In the genomic region with DNA sequence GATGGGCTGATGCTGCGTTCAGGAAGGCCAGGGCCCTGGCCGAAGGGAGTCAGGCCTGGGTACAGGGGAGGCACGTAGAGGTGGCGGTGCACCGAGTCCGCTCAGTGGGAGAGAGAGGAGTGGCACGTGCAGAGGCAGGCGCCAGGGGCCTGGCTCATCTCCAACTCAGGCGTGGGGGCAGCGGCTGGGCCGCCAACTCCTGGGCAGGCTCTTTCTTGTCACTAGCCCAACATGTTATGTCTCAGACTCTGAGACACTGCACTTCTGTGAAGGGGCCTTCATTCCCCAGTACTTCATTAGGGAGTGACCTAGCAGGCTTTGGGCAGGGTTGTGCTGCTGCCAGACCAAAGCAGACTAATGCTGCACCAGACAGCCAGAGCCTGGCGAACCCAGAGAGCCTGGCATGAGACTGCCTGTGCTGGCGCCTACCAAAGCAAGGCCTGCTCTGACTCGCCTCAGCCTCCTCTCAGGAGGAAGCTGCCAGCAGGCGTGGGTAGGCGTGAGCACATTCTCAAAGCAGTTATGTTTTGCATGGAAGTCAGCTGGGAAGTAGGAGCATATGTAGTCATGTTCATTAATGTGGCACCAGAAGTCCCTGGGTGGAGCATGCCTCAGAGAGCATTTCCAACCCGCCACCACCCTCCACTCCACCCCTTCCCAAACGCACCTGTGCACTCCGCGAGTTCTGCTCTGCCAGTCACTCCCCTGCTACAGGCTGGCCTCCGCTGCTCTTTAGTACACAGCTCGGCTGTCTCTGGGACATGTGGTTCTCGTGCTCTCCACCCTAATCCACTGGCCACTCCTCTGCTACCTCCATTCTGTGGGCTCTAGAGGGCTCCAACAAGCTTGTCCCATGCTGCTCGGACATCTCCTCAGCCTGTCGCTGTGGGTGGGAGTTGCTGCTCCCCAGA, we compare ENCODE assay signal across 8 cellular contexts. TPM values are rescaled to one million over a fixed set of nuclear protein-coding genes. Genes with fewer than 3 reads are reported as not detected.
DNase-seq lines count a peak whose midpoint lies in the region; ATAC-seq, FAIRE-seq and TF ChIP-seq lines count a peak whose summit lies in the region.

No MANE protein-coding gene starts in this region.

- H3K27me3 Mint-ChIP-seq in natural killer cell (ENCODE audit: low read depth in 2 of 2), result no peaks in the 10 kb centered on the region
- H3K27me3 Mint-ChIP-seq in naive thymus-derived CD8-positive, alpha-beta T cell, result no peaks in the 10 kb centered on the region

- H3K27ac ChIP-seq in AG04450 (ENCODE audit: low read depth, low read length) (peak overlapping the region; percentile 39), GM12878 (ENCODE audit: control insufficient read depth, insufficient read depth) (no peak overlapping the region), kidney (ENCODE audit: low read depth in 2 of 2, low read length in 2 of 2) (peak overlapping the region; percentile 81 to 89)

- no peaks in the 10 kb centered on the region for H3K27me3 ChIP-seq in AG04450 (ENCODE audit: control insufficient read depth, insufficient read depth, low read length)
- no peaks in the 10 kb centered on the region for H3K27me3 ChIP-seq in GM12878 (replicated peaks in 1 of 2; ENCODE audit: control insufficient read depth in 2 of 2, insufficient read depth in 2 of 2, low read length in 1 of 2)

- no peak for DNase-seq in AG04450 (ENCODE audit: low read depth, low spot score)
- DNase-seq in M059J (ENCODE audit: low read depth), result peak; percentile 71
- DNase-seq in GM12878 (ENCODE audit: low read depth, low spot score), result no peak
- peak; percentile 92 for DNase-seq in kidney
- peak; percentile 79 for DNase-seq in stromal cell of bone marrow (ENCODE audit: low read depth)
- no peak for DNase-seq in natural killer cell
- DNase-seq in T-helper 1 cell, result no peak
- DNase-seq in naive thymus-derived CD8-positive, alpha-beta T cell, result no peak

- intact Hi-C loops in GM12878 (cut with micrococcal nuclease; ENCODE audit: unreplicated experiment), result no loop called here
- intact Hi-C loops in kidney (cut with DNase I), result no loop called here
- intact Hi-C loops in natural killer cell (cut with micrococcal nuclease), result no loop called here

- no peak overlapping the region for H3K4me2 ChIP-seq in GM12878 (ENCODE audit: control insufficient read depth, insufficient read depth)

- SMC1A ChIA-PET in GM12878 (lab: Charles Lee; ENCODE audit: uncharacterized antibody, unreplicated experiment), result no interaction called here

- ATAC-seq in GM12878 (peak; percentile 14; the same call in 2 of the 3 replicates), natural killer cell (no peak)
- no peak for ATAC-seq in naive thymus-derived CD8-positive, alpha-beta T cell

- H3K4me1 Mint-ChIP-seq in natural killer cell, result no peaks in the 10 kb centered on the region
- peaks cover 0 to 15% (median 5%) of the 10 kb centered on the region in 4 donors for H3K4me1 Mint-ChIP-seq in naive thymus-derived CD8-positive, alpha-beta T cell

- no peak overlapping the region for H2AFZ ChIP-seq in GM12878 (ENCODE audit: control insufficient read depth, low read depth, low read length)

- no peak overlapping the region for H3K27ac Mint-ChIP-seq in natural killer cell
- peak overlapping the region in 5 of 10 donors; percentile 2 to 61 (median 46) for H3K27ac Mint-ChIP-seq in naive thymus-derived CD8-positive, alpha-beta T cell

- H3K4me3 ChIP-seq in AG04450 (ENCODE audit: low read depth, low read length) (no peak overlapping the region), GM12878 (no peak overlapping the region), kidney (ENCODE audit: low read length in 2 of 2) (no peak overlapping the region)

- TF ChIP-seq CTCF in AG04450 (IDR thresholded peaks at IDR 0.05; ENCODE audit: low read depth, low read length), result 0 out of 2 replicates have a peak, but pooled peaks have one; percentile 9
- TF ChIP-seq CTCF in GM12878 (IDR thresholded peaks at IDR 0.05 in 2 of 3, conservative IDR thresholded peaks at IDR 0.05 in 1 of 3; ENCODE audit: control insufficient read depth in 2 of 3, extremely low read depth in 1 of 3, insufficient read depth in 1 of 3, low read depth in 3 of 3, low read length in 3 of 3), result no peak
- no peak for TF ChIP-seq CTCF in kidney (IDR thresholded peaks at IDR 0.05; ENCODE audit: borderline replicate concordance, extremely low read depth, insufficient read depth)
- TF ChIP-seq CTCF in natural killer cell (IDR thresholded peaks at IDR 0.05), result no peak

- TF ChIP-seq POLR2A in GM12878 (IDR thresholded peaks at IDR 0.05; ENCODE audit: low read depth, low read length), result no peak

- H4K20me1 ChIP-seq in GM12878 (ENCODE audit: control insufficient read depth, insufficient read depth), result no peaks in the 10 kb centered on the region

- no TSS peak for BruUV-seq in GM12878 (replicated peaks; lab: Mats Ljungman, UMichigan)

- no peaks in the 10 kb centered on the region for H3K36me3 Mint-ChIP-seq in natural killer cell
- H3K36me3 Mint-ChIP-seq in naive thymus-derived CD8-positive, alpha-beta T cell, result peaks cover 0 to 22% (median 3%) of the 10 kb centered on the region in 3 donors

- POLR2A ChIA-PET in AG04450 (lab: Yijun Ruan, JAX) (interaction anchor here (0.6 to 0.8 kb wide), 2 partner anchors 16 to 34 kb away, joined by 3 to 5 read pairs; no protein-coding TSS in a partner anchor), GM12878 (lab: Charles Lee) (no interaction called here)
- POLR2A ChIA-PET in naive thymus-derived CD8-positive, alpha-beta T cell (lab: Charles Lee), result interaction anchor here (0.7 kb wide), 1 partner anchor 201 kb away, joined by 10 read pairs; no protein-coding TSS in a partner anchor

- H3K79me2 ChIP-seq in GM12878 (ENCODE audit: control insufficient read depth, insufficient read depth, low read length), result no peaks in the 10 kb centered on the region

- CTCF ChIA-PET in AG04450 (lab: Charles Lee), result no interaction called here
- CTCF ChIA-PET in GM12878 (lab: Yijun Ruan, JAX), result no interaction called here

- TF ChIP-seq EP300 in GM12878 (IDR thresholded peaks at IDR 0.05; ENCODE audit: borderline replicate concordance in 1 of 2, control insufficient read depth in 1 of 2, low read depth in 2 of 2, low read length in 2 of 2), result no peak

- no peaks in the 10 kb centered on the region for H3K9me3 Mint-ChIP-seq in natural killer cell
- H3K9me3 Mint-ChIP-seq in naive thymus-derived CD8-positive, alpha-beta T cell, result no peaks in the 10 kb centered on the region

- TF ChIP-seq RAD21 in GM12878 (IDR thresholded peaks at IDR 0.05; ENCODE audit: insufficient read depth, low read depth, low read length), result no peak

- H3K9ac ChIP-seq in GM12878 (ENCODE audit: control insufficient read depth, insufficient read depth, low read length), result no peak overlapping the region
- H3K9ac ChIP-seq in kidney (ENCODE audit: low read length in 2 of 2), result peak overlapping the region in 1 of 2 donors; percentile 84

- FAIRE-seq in GM12878 (lab: Jason Lieb, UNC), result no peak
- FAIRE-seq in kidney (lab: Jason Lieb, UNC), result no peak

- H3K4me1 ChIP-seq in GM12878 (ENCODE audit: control insufficient read depth, insufficient read depth, low read length) (no peaks in the 10 kb centered on the region), kidney (ENCODE audit: control insufficient read depth in 1 of 2, insufficient read depth in 1 of 2, low read depth in 1 of 2, low read length in 2 of 2) (peaks cover 13 to 16% of the 10 kb centered on the region in 2 donors)

- WGBS in GM12878 (ENCODE audit: insufficient coverage, insufficient replicate concordance, low lambda C conversion rate, missing lambda C conversion rate), result 85% methylated on average over 25 of the region's 25 CpGs

- in situ Hi-C loops in GM12878 (cut with MboI), result no loop called here

- RAD21 ChIA-PET in GM12878 (lab: Charles Lee; ENCODE audit: unreplicated experiment), result no interaction called here

- no peak overlapping the region for H3K4me3 Mint-ChIP-seq in natural killer cell
- peak overlapping the region in 1 of 10 donors; percentile 48 for H3K4me3 Mint-ChIP-seq in naive thymus-derived CD8-positive, alpha-beta T cell

- peaks cover 0 to 5% of the 10 kb centered on the region in 2 experiments; a peak in 1 of 4 replicates for H3K36me3 ChIP-seq in GM12878 (ENCODE audit: control insufficient read depth in 2 of 2, insufficient read depth in 2 of 2, low read length in 1 of 2)
- H3K36me3 ChIP-seq in kidney (ENCODE audit: control insufficient read depth in 1 of 2, insufficient read depth in 2 of 2, low read length in 2 of 2), result peaks cover 6 to 12% of the 10 kb centered on the region in 2 donors

- H3K9me3 ChIP-seq in AG04450 (ENCODE audit: control insufficient read depth, insufficient read depth, low read length), result no peaks in the 10 kb centered on the region; the same call in 1 of the 2 replicates
- H3K9me3 ChIP-seq in GM12878 (replicated peaks; ENCODE audit: control insufficient read depth, insufficient read depth, low read length), result no peaks in the 10 kb centered on the region
- H3K9me3 ChIP-seq in kidney (ENCODE audit: control insufficient read depth in 1 of 2, low read length in 2 of 2), result no peaks in the 10 kb centered on the region

RNA-seq across cellular contexts. Expression of a gene that starts 9.7 kb away (rescaled TPM):
- 11.7 and 12.9 TPM in 2 replicates for polyA plus RNA-seq in AG04450 (2011; rRNA removed)
- 7.0 and 8.3 TPM in 2 replicates for polyA minus RNA-seq in AG04450 (2011; rRNA and poly(A)+ RNA removed)
- 42.2 and 63.3 TPM in 2 replicates for total RNA-seq in M059J (2014; rRNA removed; shearing (Covaris generic))
- 5.2 and 8.1 TPM in 2 replicates for total RNA-seq in GM12878 (2013; cell fraction: nucleolus; rRNA removed)
- 2.0 and 5.2 TPM in 2 replicates for total RNA-seq in GM12878 (2014; rRNA removed)
- 0.37 and 0.40 TPM in 2 replicates for total RNA-seq in GM12878 (2014; rRNA removed; fragmentation: Illumina TruSeq; extraction: Trizol)
- total RNA-seq in GM12878 (2021), result 3.6 and 5.5 TPM in 2 replicates
- 4.6 TPM for polyA plus RNA-seq in GM12878 (2011; ENCODE audit: low read depth)
- polyA plus RNA-seq in GM12878 (2011; rRNA removed), result 4.9 and 6.1 TPM in 2 replicates
- 8.2 and 14.3 TPM in 2 replicates for polyA plus RNA-seq in GM12878 (2011; cell fraction: cytosol; rRNA removed)
- 21.1 and 21.6 TPM in 2 replicates for polyA plus RNA-seq in GM12878 (2011; cell fraction: nucleus; rRNA removed)
- 8.6 and 8.9 TPM in 2 replicates for polyA plus RNA-seq in GM12878 (2012)
- polyA plus RNA-seq in GM12878 (2014; fragmentation: Illumina TruSeq; extraction: Trizol), result 0.46 TPM in 1 of 2 replicates, not detected in the other
- polyA plus RNA-seq in GM12878 (2014; fragmentation: Nextera tagmentation; extraction: Ambion mirVana), result under 1 TPM; 0.48 to 0.90 TPM
- 2.8 and 9.0 TPM in 2 replicates for polyA plus RNA-seq in GM12878 (2014; rRNA removed)
- polyA plus RNA-seq in GM12878 (2016; fragmentation: Nextera tagmentation; extraction: Ambion mirVana), result 1 to 10 TPM; 2.6 to 3.3 TPM
- polyA minus RNA-seq in GM12878 (2011; rRNA and poly(A)+ RNA removed), result 2.3 and 12.2 TPM in 2 replicates
- 5.2 and 7.7 TPM in 2 replicates for polyA minus RNA-seq in GM12878 (2011; cell fraction: cytosol; rRNA and poly(A)+ RNA removed)
- 1.7 and 4.3 TPM in 2 replicates for polyA minus RNA-seq in GM12878 (2011; cell fraction: nucleus; rRNA and poly(A)+ RNA removed)
- total RNA-seq in kidney, result 539 TPM
- polyA plus RNA-seq in kidney (ENCODE audit: insufficient read depth, low read depth, low replicate concordance), result 916 TPM
- total RNA-seq in natural killer cell, result 10 to 100 TPM in 1 of 3 donors, 1 to 10 TPM in 2; 4.0 to 37.4 (median 9.0) TPM
- total RNA-seq in naive thymus-derived CD8-positive, alpha-beta T cell, result under 1 TPM in 1 of 2 experiments, not detected in 1; 0.69 TPM
- 1 to 10 TPM in 1 of 3 donors, not detected in 2; 1.8 TPM for polyA plus RNA-seq in naive thymus-derived CD8-positive, alpha-beta T cell

RNA-seq across cellular contexts. Expression of a gene that starts 16.0 kb away (rescaled TPM):
- 4.4 and 6.1 TPM in 2 replicates for polyA plus RNA-seq in AG04450 (2011; rRNA removed)
- polyA minus RNA-seq in AG04450 (2011; rRNA and poly(A)+ RNA removed), result 2.7 and 3.7 TPM in 2 replicates
- total RNA-seq in M059J (2014; rRNA removed; shearing (Covaris generic)), result 4.8 and 8.1 TPM in 2 replicates
- 23.5 and 27.2 TPM in 2 replicates for total RNA-seq in GM12878 (2013; cell fraction: nucleolus; rRNA removed)
- total RNA-seq in GM12878 (2014; rRNA removed), result 13.5 and 18.2 TPM in 2 replicates
- total RNA-seq in GM12878 (2014; rRNA removed; fragmentation: Illumina TruSeq; extraction: Trizol), result 3.7 and 4.7 TPM in 2 replicates
- total RNA-seq in GM12878 (2021), result 15.6 and 17.9 TPM in 2 replicates
- polyA plus RNA-seq in GM12878 (2011; ENCODE audit: low read depth), result 2.0 TPM
- polyA plus RNA-seq in GM12878 (2011; rRNA removed), result 2.4 and 5.1 TPM in 2 replicates
- polyA plus RNA-seq in GM12878 (2011; cell fraction: cytosol; rRNA removed), result 9.0 and 16.6 TPM in 2 replicates
- 49.7 and 52.9 TPM in 2 replicates for polyA plus RNA-seq in GM12878 (2011; cell fraction: nucleus; rRNA removed)
- polyA plus RNA-seq in GM12878 (2012), result 5.6 and 7.1 TPM in 2 replicates
- polyA plus RNA-seq in GM12878 (2014; fragmentation: Illumina TruSeq; extraction: Trizol), result 0.46 and 1.4 TPM in 2 replicates
- under 1 TPM; 0.11 to 0.38 TPM for polyA plus RNA-seq in GM12878 (2014; fragmentation: Nextera tagmentation; extraction: Ambion mirVana)
- 17.6 and 20.4 TPM in 2 replicates for polyA plus RNA-seq in GM12878 (2014; rRNA removed)
- 10 to 100 TPM; 19.8 to 21.9 TPM for polyA plus RNA-seq in GM12878 (2016; fragmentation: Nextera tagmentation; extraction: Ambion mirVana)
- polyA minus RNA-seq in GM12878 (2011; rRNA and poly(A)+ RNA removed), result 3.9 and 9.5 TPM in 2 replicates
- polyA minus RNA-seq in GM12878 (2011; cell fraction: cytosol; rRNA and poly(A)+ RNA removed), result 4.0 and 4.1 TPM in 2 replicates
- polyA minus RNA-seq in GM12878 (2011; cell fraction: nucleus; rRNA and poly(A)+ RNA removed), result 15.0 and 25.7 TPM in 2 replicates
- total RNA-seq in kidney, result 16.0 TPM
- 11.9 TPM for polyA plus RNA-seq in kidney (ENCODE audit: insufficient read depth, low read depth, low replicate concordance)
- 1 to 10 TPM; 8.1 to 9.4 (median 9.1) TPM for total RNA-seq in natural killer cell
- total RNA-seq in naive thymus-derived CD8-positive, alpha-beta T cell, result 10 to 100 TPM; 15.3 to 16.7 TPM
- 10 to 100 TPM in 1 of 3 donors, 1 to 10 TPM in 2; 6.7 to 11.2 (median 7.0) TPM for polyA plus RNA-seq in naive thymus-derived CD8-positive, alpha-beta T cell

RNA-seq across cellular contexts. Expression of a gene that starts 49.5 kb away (rescaled TPM):
- 10.5 and 12.5 TPM in 2 replicates for polyA plus RNA-seq in AG04450 (2011; rRNA removed)
- 12.7 and 15.0 TPM in 2 replicates for polyA minus RNA-seq in AG04450 (2011; rRNA and poly(A)+ RNA removed)
- 18.6 and 22.6 TPM in 2 replicates for total RNA-seq in M059J (2014; rRNA removed; shearing (Covaris generic))
- total RNA-seq in GM12878 (2013; cell fraction: nucleolus; rRNA removed), result 22.8 and 25.0 TPM in 2 replicates
- 17.5 and 18.5 TPM in 2 replicates for total RNA-seq in GM12878 (2014; rRNA removed)
- 22.9 and 23.8 TPM in 2 replicates for total RNA-seq in GM12878 (2014; rRNA removed; fragmentation: Illumina TruSeq; extraction: Trizol)
- total RNA-seq in GM12878 (2021), result 21.4 and 22.7 TPM in 2 replicates
- 12.5 TPM for polyA plus RNA-seq in GM12878 (2011; ENCODE audit: low read depth)
- polyA plus RNA-seq in GM12878 (2011; rRNA removed), result 10.2 and 14.2 TPM in 2 replicates
- polyA plus RNA-seq in GM12878 (2011; cell fraction: cytosol; rRNA removed), result 6.2 and 8.1 TPM in 2 replicates
- polyA plus RNA-seq in GM12878 (2011; cell fraction: nucleus; rRNA removed), result 7.8 and 10.2 TPM in 2 replicates
- 12.0 and 13.3 TPM in 2 replicates for polyA plus RNA-seq in GM12878 (2012)
- 25.9 and 33.9 TPM in 2 replicates for polyA plus RNA-seq in GM12878 (2014; fragmentation: Illumina TruSeq; extraction: Trizol)
- polyA plus RNA-seq in GM12878 (2014; fragmentation: Nextera tagmentation; extraction: Ambion mirVana), result 10 to 100 TPM in 1 of 2 experiments, 1 to 10 TPM in 1; 9.9 to 10.9 TPM
- polyA plus RNA-seq in GM12878 (2014; rRNA removed), result 13.1 and 13.5 TPM in 2 replicates
- polyA plus RNA-seq in GM12878 (2016; fragmentation: Nextera tagmentation; extraction: Ambion mirVana), result 10 to 100 TPM; 25.7 to 30.5 TPM
- polyA minus RNA-seq in GM12878 (2011; rRNA and poly(A)+ RNA removed), result 9.0 and 10.8 TPM in 2 replicates
- 6.1 and 6.8 TPM in 2 replicates for polyA minus RNA-seq in GM12878 (2011; cell fraction: cytosol; rRNA and poly(A)+ RNA removed)
- polyA minus RNA-seq in GM12878 (2011; cell fraction: nucleus; rRNA and poly(A)+ RNA removed), result 4.8 and 8.7 TPM in 2 replicates
- 64.5 TPM for total RNA-seq in kidney
- polyA plus RNA-seq in kidney (ENCODE audit: insufficient read depth, low read depth, low replicate concordance), result 17.1 TPM
- total RNA-seq in natural killer cell, result 10 to 100 TPM; 36.1 to 48.0 (median 47.0) TPM
- 10 to 100 TPM; 41.1 to 46.9 TPM for total RNA-seq in naive thymus-derived CD8-positive, alpha-beta T cell
- polyA plus RNA-seq in naive thymus-derived CD8-positive, alpha-beta T cell, result 10 to 100 TPM; 39.0 to 48.5 (median 47.5) TPM

RNA-seq across cellular contexts. Expression of a gene that starts 49.8 kb away (rescaled TPM):
- polyA plus RNA-seq in AG04450 (2011; rRNA removed) (25.8 and 29.8 TPM in 2 replicates), GM12878 (2011; rRNA removed) (20.5 and 29.0 TPM in 2 replicates), GM12878 (2014; fragmentation: Illumina TruSeq; extraction: Trizol) (27.4 and 30.6 TPM in 2 replicates), GM12878 (2014; fragmentation: Nextera tagmentation; extraction: Ambion mirVana) (10 to 100 TPM in 1 of 2 experiments, 1 to 10 TPM in 1; 6.1 to 11.3 TPM), GM12878 (2014; rRNA removed) (32.8 and 33.7 TPM in 2 replicates), GM12878 (2016; fragmentation: Nextera tagmentation; extraction: Ambion mirVana) (10 to 100 TPM; 67.6 to 69.5 TPM), kidney (ENCODE audit: insufficient read depth, low read depth, low replicate concordance) (65.1 TPM)
- polyA minus RNA-seq in AG04450 (2011; rRNA and poly(A)+ RNA removed), result 5.7 and 6.3 TPM in 2 replicates
- 17.7 and 30.7 TPM in 2 replicates for total RNA-seq in M059J (2014; rRNA removed; shearing (Covaris generic))
- total RNA-seq in GM12878 (2013; cell fraction: nucleolus; rRNA removed), result 21.6 and 28.1 TPM in 2 replicates
- total RNA-seq in GM12878 (2014; rRNA removed) (23.7 and 37.3 TPM in 2 replicates), GM12878 (2014; rRNA removed; fragmentation: Illumina TruSeq; extraction: Trizol) (22.7 and 24.2 TPM in 2 replicates), GM12878 (2021) (29.0 and 34.7 TPM in 2 replicates), kidney (40.7 TPM), natural killer cell (10 to 100 TPM; 22.2 to 32.0 (median 24.9) TPM)
- 11.5 TPM for polyA plus RNA-seq in GM12878 (2011; ENCODE audit: low read depth)
- 15.1 and 16.3 TPM in 2 replicates for polyA plus RNA-seq in GM12878 (2011; cell fraction: cytosol; rRNA removed)
- 7.8 and 9.0 TPM in 2 replicates for polyA plus RNA-seq in GM12878 (2011; cell fraction: nucleus; rRNA removed)
- polyA plus RNA-seq in GM12878 (2012), result 34.8 and 40.5 TPM in 2 replicates
- 5.6 and 7.1 TPM in 2 replicates for polyA minus RNA-seq in GM12878 (2011; rRNA and poly(A)+ RNA removed)
- polyA minus RNA-seq in GM12878 (2011; cell fraction: cytosol; rRNA and poly(A)+ RNA removed), result 2.7 and 3.8 TPM in 2 replicates
- polyA minus RNA-seq in GM12878 (2011; cell fraction: nucleus; rRNA and poly(A)+ RNA removed), result 8.0 and 13.8 TPM in 2 replicates
- 10 to 100 TPM; 27.4 to 29.1 TPM for total RNA-seq in naive thymus-derived CD8-positive, alpha-beta T cell
- 10 to 100 TPM; 47.3 to 72.0 (median 48.2) TPM for polyA plus RNA-seq in naive thymus-derived CD8-positive, alpha-beta T cell

Comparison
In these comparisons a context has a peak if more than half of its experiments do, and no peak if none do; other contexts are left out.
1. DNase-seq: peak in M059J (single experiment), kidney (single experiment) and stromal cell of bone marrow (single experiment); none in AG04450 (single experiment), GM12878 (single experiment), natural killer cell (single experiment), T-helper 1 cell (0 of 5) and naive thymus-derived CD8-positive, alpha-beta T cell (0 of 10).